8 cellular contexts compared by ENCODE assay signal in the genomic region with DNA sequence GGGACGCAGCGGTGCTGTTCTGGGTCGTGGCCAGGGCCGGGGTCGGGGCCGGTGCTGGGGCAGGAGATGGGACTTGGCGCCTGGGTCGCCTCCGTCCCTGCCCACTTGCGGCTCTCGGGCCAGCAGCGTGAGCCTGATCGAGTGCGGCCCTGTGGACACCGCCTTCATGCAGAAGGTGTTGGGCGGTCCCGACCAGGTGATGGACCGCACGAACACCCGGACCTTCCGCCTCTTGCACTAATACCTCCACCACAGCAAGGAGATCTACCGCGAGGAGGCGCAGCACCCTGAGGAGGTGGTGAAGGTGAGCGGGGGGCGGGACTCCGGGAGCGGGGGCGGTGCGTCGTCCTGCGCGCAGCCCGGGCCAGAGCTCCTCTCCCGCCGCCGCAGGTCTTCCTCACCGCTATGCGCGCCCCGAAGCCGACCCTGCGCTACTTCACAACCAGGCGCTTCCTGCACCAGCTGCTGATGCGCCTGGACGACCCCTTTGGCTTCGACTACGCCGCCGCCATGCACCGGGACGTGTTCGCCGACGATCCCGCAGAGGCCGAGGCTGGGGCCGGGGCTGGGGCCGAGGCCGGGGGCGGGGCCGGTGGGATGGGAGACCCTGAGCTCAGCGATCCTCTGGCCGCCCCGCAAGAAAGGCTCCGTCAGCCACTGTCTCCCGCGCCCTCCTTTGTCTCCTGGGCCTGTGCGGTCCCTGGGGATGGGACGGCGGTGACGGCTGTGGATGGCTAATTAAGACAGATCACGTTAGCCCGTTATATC. TPM values are rescaled to one million over a fixed set of nuclear protein-coding genes. Genes with fewer than 3 reads are reported as not detected.
DNase-seq lines count a peak whose midpoint lies in the region; ATAC-seq, FAIRE-seq and TF ChIP-seq lines count a peak whose summit lies in the region.

No MANE protein-coding gene starts in this region.

- CTCF ChIA-PET in Panc1 (lab: Charles Lee), result interaction anchor here (1.0 to 1.1 kb wide), 2 partner anchors 17 to 215 kb away, joined by 3 read pairs; no protein-coding TSS in a partner anchor

- TF ChIP-seq CTCF in Panc1 (IDR thresholded peaks at IDR 0.05), result peak; percentile 74

- H3K27ac ChIP-seq in Panc1 (ENCODE audit: low read length), result peak overlapping the region; percentile 26

- peaks cover 11% of the 10 kb centered on the region for H3K4me1 Mint-ChIP-seq in activated naive CD8-positive, alpha-beta T cell treated with anti-CD3 and anti-CD28 coated beads, Interleukin-2, amount 10 ng/mL, durations not matched to agents 7 days and 5 days

- peak; percentile 69 for DNase-seq in G401 (ENCODE audit: low spot score)
- DNase-seq in Panc1 (ENCODE audit: low read depth, low spot score), result no peak
- peak; percentile 84 for DNase-seq in activated naive CD8-positive, alpha-beta T cell treated with anti-CD3 and anti-CD28 coated beads, Interleukin-2, amount 10 ng/mL, durations not matched to agents 7 days and 5 days
- DNase-seq in iris pigment epithelial cell (ENCODE audit: low read depth), result peak; percentile 56
- DNase-seq in stimulated activated CD4-positive, alpha-beta T cell treated with anti-CD3 and anti-CD28 coated beads, TNF-alpha, amount 100 ng/mL, for 1 hour (ENCODE audit: low read depth in 3 of 3, low spot score in 1 of 3), result peak; percentile 40 to 73 (median 51)
- DNase-seq in cerebellar nuclear complex (lab: John Stamatoyannopoulos, UW), result no peak
- no peak for DNase-seq in frontal cortex (ENCODE audit: low spot score in 2 of 2)

- no peak for FAIRE-seq in frontal cortex (lab: Jason Lieb, UNC)

- no TSS peak for BruUV-seq in Panc1 (replicated peaks; lab: Mats Ljungman, UMichigan)

- no peaks in the 10 kb centered on the region for H3K9me3 ChIP-seq in Panc1 (ENCODE audit: control insufficient read depth, insufficient read depth, low read depth, low read length)

- POLR2A ChIA-PET in Panc1 (lab: Charles Lee), result interaction anchor here (0.5 kb wide), 1 partner anchor 219 kb away, joined by 5 read pairs; no protein-coding TSS in a partner anchor
- POLR2A ChIA-PET in activated naive CD8-positive, alpha-beta T cell treated with anti-CD3 and anti-CD28 coated beads, Interleukin-2, amount 10 ng/mL, durations not matched to agents 7 days and 5 days (lab: Charles Lee), result interaction anchor here (0.6 to 2.4 kb wide), 9 partner anchors 12 to 250 kb away, joined by 3 to 13 read pairs (median 3); partner anchors contain the start of genes MLX, NAGLU and PSMC3IP

- in situ Hi-C loops in G401 (cut with HindIII; ENCODE audit: low sequenced_read_pairs) (no loop called here), Panc1 (cut with HindIII; ENCODE audit: low pct_unique_long_range_greater_than_20kb, low sequenced_read_pairs) (no loop called here)

- peak overlapping the region; percentile 36 to 52 for H3K4me3 ChIP-seq in Panc1 (ENCODE audit: low read depth in 2 of 2, low read length in 2 of 2)

- H3K27me3 ChIP-seq in Panc1 (ENCODE audit: control insufficient read depth, insufficient read depth, low read length), result no peaks in the 10 kb centered on the region

- no peaks in the 10 kb centered on the region for H3K27me3 Mint-ChIP-seq in activated naive CD8-positive, alpha-beta T cell treated with anti-CD3 and anti-CD28 coated beads, Interleukin-2, amount 10 ng/mL, durations not matched to agents 7 days and 5 days

- peak overlapping the region; percentile 38 for H3K27ac Mint-ChIP-seq in activated naive CD8-positive, alpha-beta T cell treated with anti-CD3 and anti-CD28 coated beads, Interleukin-2, amount 10 ng/mL, durations not matched to agents 7 days and 5 days

- no peaks in the 10 kb centered on the region for H3K9me3 Mint-ChIP-seq in activated naive CD8-positive, alpha-beta T cell treated with anti-CD3 and anti-CD28 coated beads, Interleukin-2, amount 10 ng/mL, durations not matched to agents 7 days and 5 days

- H3K36me3 Mint-ChIP-seq in activated naive CD8-positive, alpha-beta T cell treated with anti-CD3 and anti-CD28 coated beads, Interleukin-2, amount 10 ng/mL, durations not matched to agents 7 days and 5 days, result peaks cover 7% of the 10 kb centered on the region

- peaks cover 10% of the 10 kb centered on the region; the same call in 1 of the 2 replicates for H3K4me1 ChIP-seq in Panc1 (ENCODE audit: control insufficient read depth, insufficient read depth, low read length)

- intact Hi-C loops in Panc1 (cut with micrococcal nuclease; ENCODE audit: unreplicated experiment), result no loop called here

- no peaks in the 10 kb centered on the region for H3K36me3 ChIP-seq in Panc1 (ENCODE audit: control insufficient read depth, insufficient read depth, low read length)

- ATAC-seq in HG03108 (IDR thresholded peaks at IDR 0.05; ENCODE audit: unreplicated experiment) (peak; percentile 59), Panc1 (peak; percentile 91)
- peak; percentile 88 for ATAC-seq in activated naive CD8-positive, alpha-beta T cell treated with anti-CD3 and anti-CD28 coated beads, Interleukin-2, amount 10 ng/mL, durations not matched to agents 7 days and 5 days (ENCODE audit: low read depth)

- H3K4me3 Mint-ChIP-seq in activated naive CD8-positive, alpha-beta T cell treated with anti-CD3 and anti-CD28 coated beads, Interleukin-2, amount 10 ng/mL, durations not matched to agents 7 days and 5 days, result peak overlapping the region; percentile 48

RNA-seq across cellular contexts. Expression of gene HSD17B1, which starts 4.5 kb away (rescaled TPM):
- 3.5 and 4.4 TPM in 2 replicates for total RNA-seq in G401 (2014; rRNA removed; shearing (Covaris generic))
- total RNA-seq in Panc1 (2021; ENCODE audit: unreplicated experiment) (5.4 TPM), frontal cortex (1.6 TPM)
- 11.6 TPM for polyA plus RNA-seq in Panc1 (2012; ENCODE audit: insufficient read length)
- 1 to 10 TPM; 1.2 TPM for total RNA-seq in activated naive CD8-positive, alpha-beta T cell treated with anti-CD3 and anti-CD28 coated beads, Interleukin-2, amount 10 ng/mL, durations not matched to agents 7 days and 5 days

RNA-seq across cellular contexts. Expression of gene NAGLU, which starts 12.2 kb away (rescaled TPM):
- total RNA-seq in G401 (2014; rRNA removed; shearing (Covaris generic)), result 49.3 and 83.0 TPM in 2 replicates
- total RNA-seq in Panc1 (2021; ENCODE audit: unreplicated experiment), result 33.5 TPM
- 26.0 TPM for polyA plus RNA-seq in Panc1 (2012; ENCODE audit: insufficient read length)
- 10 to 100 TPM; 22.9 to 23.9 TPM for total RNA-seq in activated naive CD8-positive, alpha-beta T cell treated with anti-CD3 and anti-CD28 coated beads, Interleukin-2, amount 10 ng/mL, durations not matched to agents 7 days and 5 days
- 10.6 TPM for total RNA-seq in frontal cortex

RNA-seq across cellular contexts. Expression of gene COASY, which starts 13.7 kb away (rescaled TPM):
- total RNA-seq in G401 (2014; rRNA removed; shearing (Covaris generic)), result 11.9 and 19.2 TPM in 2 replicates
- 76.7 TPM for total RNA-seq in Panc1 (2021; ENCODE audit: unreplicated experiment)
- polyA plus RNA-seq in Panc1 (2012; ENCODE audit: insufficient read length), result 71.8 TPM
- total RNA-seq in activated naive CD8-positive, alpha-beta T cell treated with anti-CD3 and anti-CD28 coated beads, Interleukin-2, amount 10 ng/mL, durations not matched to agents 7 days and 5 days, result 10 to 100 TPM; 83.3 to 98.1 TPM
- 4.1 TPM for total RNA-seq in frontal cortex

RNA-seq across cellular contexts. Expression of gene MLX, which starts 18.6 kb away (rescaled TPM):
- 14.1 and 44.7 TPM in 2 replicates for total RNA-seq in G401 (2014; rRNA removed; shearing (Covaris generic))
- 35.8 TPM for total RNA-seq in Panc1 (2021; ENCODE audit: unreplicated experiment)
- 42.3 TPM for polyA plus RNA-seq in Panc1 (2012; ENCODE audit: insufficient read length)
- total RNA-seq in activated naive CD8-positive, alpha-beta T cell treated with anti-CD3 and anti-CD28 coated beads, Interleukin-2, amount 10 ng/mL, durations not matched to agents 7 days and 5 days, result 10 to 100 TPM; 62.9 to 64.9 TPM
- 22.8 TPM for total RNA-seq in frontal cortex

RNA-seq across cellular contexts. Expression of gene PSMC3IP, which starts 29.3 kb away (rescaled TPM):
- total RNA-seq in G401 (2014; rRNA removed; shearing (Covaris generic)), result 6.2 and 14.9 TPM in 2 replicates
- total RNA-seq in Panc1 (2021; ENCODE audit: unreplicated experiment) (19.2 TPM), frontal cortex (4.5 TPM)
- polyA plus RNA-seq in Panc1 (2012; ENCODE audit: insufficient read length), result 9.5 TPM
- 10 to 100 TPM; 15.9 to 16.9 TPM for total RNA-seq in activated naive CD8-positive, alpha-beta T cell treated with anti-CD3 and anti-CD28 coated beads, Interleukin-2, amount 10 ng/mL, durations not matched to agents 7 days and 5 days

Comparison
In these comparisons a context has a peak if more than half of its experiments do, and no peak if none do; other contexts are left out.
1. DNase-seq: peak in G401 (single experiment), activated naive CD8-positive, alpha-beta T cell treated with anti-CD3 and anti-CD28 coated beads, Interleukin-2, amount 10 ng/mL, durations not matched to agents 7 days and 5 days (single experiment), iris pigment epithelial cell (single experiment) and stimulated activated CD4-positive, alpha-beta T cell treated with anti-CD3 and anti-CD28 coated beads, TNF-alpha, amount 100 ng/mL, for 1 hour (3 of 3); none in Panc1 (single experiment), cerebellar nuclear complex (0 of 2) and frontal cortex (0 of 2).
2. Peak in every context shown above with its lines, with median percentiles within 50 percentile points of each other: ATAC-seq.